ENCODE assay signal across 19 cellular contexts in genomic region chr5:171810217-171810616, GRCh38. TPM values are rescaled to one million over a fixed set of nuclear protein-coding genes. Genes with fewer than 3 reads are reported as not detected.
DNase-seq lines count a peak whose midpoint lies in the region; ATAC-seq and TF ChIP-seq lines count a peak whose summit lies in the region.
"Had no signal": no experiment of that assay in that cellular context is flagged by ENCODE, and none has a peak within 500 bp of the region (broad histone marks: within the 10 kb centered on the region; RNA-seq: fewer than 3 reads in every experiment).

No MANE protein-coding gene starts in this region.

- H3K9me2 ChIP-seq in GM23338 (ENCODE audit: insufficient read depth) = 0 out of 2 replicates have a peak, but pooled peaks cover 4% of the 10 kb centered on the region

- peaks cover 16% of the 10 kb centered on the region for H3K27me3 Mint-ChIP-seq in GM23338 (ENCODE audit: insufficient read depth, low read depth, poor library complexity)
- H3K27me3 Mint-ChIP-seq in activated naive CD4-positive, alpha-beta T cell treated with anti-CD3 and anti-CD28 coated beads for 36 hours (ENCODE audit: low read depth) = peaks cover 35% of the 10 kb centered on the region

- no peak overlapping the region for H3K4me3 ChIP-seq in GM23338
- no peak overlapping the region for H3K4me3 ChIP-seq in fibroblast of pulmonary artery (replicated peaks; ENCODE audit: low read depth, low read length)
- no peak overlapping the region for H3K4me3 ChIP-seq in gastroesophageal sphincter
- H3K4me3 ChIP-seq: BLaER1 treated with 17β-estradiol and CSF1 and Interleukin-3, amounts not matched to agents 10 nM and 100 nM had no signal

- H3K4me1 Mint-ChIP-seq in GM23338 = peaks cover 18% of the 10 kb centered on the region
- H3K4me1 Mint-ChIP-seq in activated naive CD4-positive, alpha-beta T cell treated with anti-CD3 and anti-CD28 coated beads for 36 hours (ENCODE audit: low read depth) = peaks cover 4% of the 10 kb centered on the region

- no peak overlapping the region for H3K4me3 Mint-ChIP-seq in GM23338
- H3K4me3 Mint-ChIP-seq in activated naive CD4-positive, alpha-beta T cell treated with anti-CD3 and anti-CD28 coated beads for 36 hours = no peak overlapping the region
- H3K4me3 Mint-ChIP-seq: CD8-positive, alpha-beta memory T cell; H9 had no signal

- H3K79me2 ChIP-seq in GM23338 (replicated peaks; ENCODE audit: insufficient read depth) = no peaks in the 10 kb centered on the region

- peak; percentile 1 for DNase-seq in DMS79 treated with DMSO at 0.1 percent for 48 hours (lab: John Stamatoyannopoulos, UW)
- no peak for DNase-seq in DMS79 (lab: John Stamatoyannopoulos, UW)
- no peak for DNase-seq in GM23338 (ENCODE audit: low spot score)
- peak; percentile 30 for DNase-seq in NCI-H748 treated with DMSO at 0.1 percent for 48 hours (lab: John Stamatoyannopoulos, UW)
- DNase-seq in fibroblast of pulmonary artery (ENCODE audit: low read depth) = peak; percentile 7
- no peak for DNase-seq in activated naive CD4-positive, alpha-beta T cell treated with anti-CD3 and anti-CD28 coated beads for 36 hours
- DNase-seq in dedifferentiated amniotic fluid mesenchymal stem cell (ENCODE audit: extremely low spot score) = no peak
- DNase-seq: CD8-positive, alpha-beta memory T cell; H9; NCI-H1048; NCI-H2171 treated with DMSO at 0.1 percent for 48 hours; OCI-M1; RPMI8226 had no signal

- H3K27me3 ChIP-seq in GM23338 (ENCODE audit: insufficient read depth) (no peaks in the 10 kb centered on the region), gastroesophageal sphincter (peaks cover 26% of the 10 kb centered on the region)

- no peak for TF ChIP-seq POLR2A in gastroesophageal sphincter (IDR thresholded peaks at IDR 0.05)

- H3F3A ChIP-seq in GM23338 (replicated peaks; ENCODE audit: low read depth) = no peaks in the 10 kb centered on the region

- ATAC-seq in GM23338 (no peak), gastroesophageal sphincter (no peak)
- ATAC-seq: HepG2 had no signal

- CTCF ChIA-PET in activated naive CD4-positive, alpha-beta T cell treated with anti-CD3 and anti-CD28 coated beads for 36 hours (lab: Charles Lee) = no interaction called here

- no peak overlapping the region for H3K4me2 ChIP-seq in GM23338
- H3K4me2 ChIP-seq: BLaER1 treated with 17β-estradiol and CSF1 and Interleukin-3, amounts not matched to agents 10 nM and 100 nM; KMS-11 had no signal

- H3K9me3 Mint-ChIP-seq in GM23338 = no peaks in the 10 kb centered on the region; the same call in 2 of the 3 replicates
- peaks cover 13% of the 10 kb centered on the region for H3K9me3 Mint-ChIP-seq in activated naive CD4-positive, alpha-beta T cell treated with anti-CD3 and anti-CD28 coated beads for 36 hours

- TF ChIP-seq EP300 in gastroesophageal sphincter (IDR thresholded peaks at IDR 0.05) = no peak

- TF ChIP-seq CTCF in GM23338 (conservative IDR thresholded peaks at IDR 0.05; ENCODE audit: low read depth in 2 of 2) (no peak), fibroblast of pulmonary artery (IDR thresholded peaks at IDR 0.05; ENCODE audit: low read length, missing control alignments) (no peak), gastroesophageal sphincter (IDR thresholded peaks at IDR 0.05) (no peak)

- no peak overlapping the region for H3K27ac Mint-ChIP-seq in GM23338
- H3K27ac Mint-ChIP-seq in activated naive CD4-positive, alpha-beta T cell treated with anti-CD3 and anti-CD28 coated beads for 36 hours = no peak overlapping the region
- H3K27ac Mint-ChIP-seq: CD8-positive, alpha-beta memory T cell; H9 had no signal

- H2AFZ ChIP-seq in GM23338 = peak overlapping the region; percentile 10; the same call in 1 of the 2 replicates

- 49 to 80% methylated on average over 1 to 6 of the region's 10 CpGs for WGBS in gastroesophageal sphincter (ENCODE audit: low coverage in 1 of 2), 2 donors

- no peaks in the 10 kb centered on the region for H3K36me3 Mint-ChIP-seq in GM23338 (ENCODE audit: low read depth)
- no peaks in the 10 kb centered on the region for H3K36me3 Mint-ChIP-seq in activated naive CD4-positive, alpha-beta T cell treated with anti-CD3 and anti-CD28 coated beads for 36 hours (ENCODE audit: low read depth)

- peaks cover 0 to 33% (median 0%) of the 10 kb centered on the region in 3 donors for H3K9me3 ChIP-seq in gastroesophageal sphincter

- no peaks in the 10 kb centered on the region for H4K20me1 ChIP-seq in GM23338 (replicated peaks; ENCODE audit: insufficient read depth)
- H4K20me1 ChIP-seq: BLaER1 treated with 17β-estradiol and CSF1 and Interleukin-3, amounts not matched to agents 10 nM and 100 nM had no signal

- no peaks in the 10 kb centered on the region for H3K36me3 ChIP-seq in GM23338 (ENCODE audit: insufficient read depth)
- no peaks in the 10 kb centered on the region for H3K36me3 ChIP-seq in gastroesophageal sphincter
- H3K36me3 ChIP-seq: BLaER1 treated with 17β-estradiol and CSF1 and Interleukin-3, amounts not matched to agents 10 nM and 100 nM had no signal

- peaks cover 18% of the 10 kb centered on the region for H3K4me1 ChIP-seq in GM23338 (ENCODE audit: insufficient read depth)
- H3K4me1 ChIP-seq in gastroesophageal sphincter = no peaks in the 10 kb centered on the region

- intact Hi-C loops in activated naive CD4-positive, alpha-beta T cell treated with anti-CD3 and anti-CD28 coated beads for 36 hours (cut with micrococcal nuclease) = no loop called here

- no peak overlapping the region for H3K27ac ChIP-seq in GM23338 (ENCODE audit: low read depth)
- no peak overlapping the region for H3K27ac ChIP-seq in gastroesophageal sphincter
- H3K27ac ChIP-seq: BLaER1 treated with 17β-estradiol and CSF1 and Interleukin-3, amounts not matched to agents 10 nM and 100 nM; KMS-11 had no signal

TF ChIP-seq in GM23338, 12 proteins besides CTCF, POLR2A, EP300 and RAD21 (continues in another document):
- no peak for TF ChIP-seq POLR2AphosphoS5 (IDR thresholded peaks at IDR 0.05; ENCODE audit: low read depth)
- no peak for TF ChIP-seq ZNF331 (CRISPR knock-in tag; IDR thresholded peaks at IDR 0.05; ENCODE audit: low read depth)
- TF ChIP-seq CREB1 (CRISPR knock-in tag; IDR thresholded peaks at IDR 0.05; ENCODE audit: low read depth) = no peak
- TF ChIP-seq STAT1 (IDR thresholded peaks at IDR 0.05; ENCODE audit: unreplicated experiment) = no peak
- TF ChIP-seq EZH2 (IDR thresholded peaks at IDR 0.05; ENCODE audit: low read depth, unreplicated experiment) = no peak
- no peak for TF ChIP-seq EZH2phosphoT487 (IDR thresholded peaks at IDR 0.05; ENCODE audit: unreplicated experiment)
- no peak for TF ChIP-seq JUNB (IDR thresholded peaks at IDR 0.05; ENCODE audit: unreplicated experiment)
- TF ChIP-seq NANOG (IDR thresholded peaks at IDR 0.05; ENCODE audit: borderline replicate concordance) = no peak
- no peak for TF ChIP-seq ETS1 (IDR thresholded peaks at IDR 0.05)

RNA-seq across cellular contexts. Expression of gene SMIM23, which starts 24.6 kb away (rescaled TPM):
- not detected in 2 replicates for total RNA-seq in GM23338 (2014; rRNA removed; shearing (Covaris generic))
- polyA plus RNA-seq in GM23338 (2016; fragmentation: Nextera tagmentation; extraction: Ambion mirVana) = not detected in 2 replicates
- total RNA-seq in gastroesophageal sphincter = not detected
- total RNA-seq in activated naive CD4-positive, alpha-beta T cell treated with anti-CD3 and anti-CD28 coated beads for 36 hours = not detected
- total RNA-seq: CD8-positive, alpha-beta memory T cell; H9; HepG2; MCF 10A; SK-MEL-5 had no signal
- polyA plus RNA-seq: CD8-positive, alpha-beta memory T cell; HepG2 had no signal

Comparison
In these comparisons a context has a peak if more than half of its experiments do, and no peak if none do; other contexts are left out.
1. DNase-seq: peak in DMS79 treated with DMSO at 0.1 percent for 48 hours (single experiment), NCI-H748 treated with DMSO at 0.1 percent for 48 hours (single experiment) and fibroblast of pulmonary artery (single experiment); none in DMS79 (single experiment), GM23338 (single experiment), activated naive CD4-positive, alpha-beta T cell treated with anti-CD3 and anti-CD28 coated beads for 36 hours (single experiment) and dedifferentiated amniotic fluid mesenchymal stem cell (single experiment).